8 cellular contexts compared by ENCODE assay signal in genomic region chr5:43008369-43009158, GRCh38. TPM values are rescaled to one million over a fixed set of nuclear protein-coding genes. Genes with fewer than 3 reads are reported as not detected.
DNase-seq lines count a peak whose midpoint lies in the region; ATAC-seq lines count a peak whose summit lies in the region.

No MANE protein-coding gene starts in this region.

- peak overlapping the region; percentile 90 to 99 (median 97) for H3K27ac Mint-ChIP-seq in CD4-positive, alpha-beta memory T cell

- H3K9me3 ChIP-seq in CD4-positive, alpha-beta memory T cell (ENCODE audit: control insufficient read depth in 1 of 2, low read length in 2 of 2): no peaks in the 10 kb centered on the region
- no peaks in the 10 kb centered on the region for H3K9me3 ChIP-seq in endocrine pancreas (ENCODE audit: control insufficient read depth, low read length)

- H3K4me3 Mint-ChIP-seq in CD4-positive, alpha-beta memory T cell: peak overlapping the region; percentile 84 to 94 (median 91)

- H3K4me1 Mint-ChIP-seq in CD4-positive, alpha-beta memory T cell: peaks cover 19 to 48% (median 33%) of the 10 kb centered on the region in 4 donors

- no peaks in the 10 kb centered on the region for H3K36me3 ChIP-seq in CD4-positive, alpha-beta memory T cell (ENCODE audit: insufficient read depth, low read length)
- no peaks in the 10 kb centered on the region for H3K36me3 ChIP-seq in endocrine pancreas (ENCODE audit: control insufficient read depth, insufficient read depth, low read length)

- peaks cover 38% of the 10 kb centered on the region for H3K4me1 ChIP-seq in CD4-positive, alpha-beta memory T cell (ENCODE audit: insufficient read depth, low read length)
- H3K4me1 ChIP-seq in endocrine pancreas (ENCODE audit: control insufficient read depth, insufficient read depth, low read length): no peaks in the 10 kb centered on the region

- intact Hi-C loops in CD4-positive, alpha-beta memory T cell (cut with micrococcal nuclease): loop anchor here (1.0 to 5.0 kb wide), 7 partner anchors 10 to 114 kb away; partner anchors contain the start of genes ANXA2R and ZNF131

- H3K27me3 ChIP-seq in CD4-positive, alpha-beta memory T cell (ENCODE audit: insufficient read depth, low read length): no peaks in the 10 kb centered on the region
- H3K27me3 ChIP-seq in endocrine pancreas (ENCODE audit: control insufficient read depth, insufficient read depth, low read length): peaks cover 24% of the 10 kb centered on the region

- peaks cover 0 to 18% of the 10 kb centered on the region in 2 donors for H3K36me3 Mint-ChIP-seq in CD4-positive, alpha-beta memory T cell

- H3K27me3 Mint-ChIP-seq in CD4-positive, alpha-beta memory T cell: no peaks in the 10 kb centered on the region

- H3K9ac ChIP-seq in endocrine pancreas (ENCODE audit: control insufficient read depth, insufficient read depth, low read length): no peak overlapping the region

- CTCF ChIA-PET in CD4-positive, alpha-beta memory T cell (lab: Charles Lee; ENCODE audit: partially characterized antibody): interaction anchor here (0.5 to 5.3 kb wide), 16 partner anchors 9 to 476 kb away, joined by 3 to 149 read pairs (median 12); partner anchors contain the start of gene ZNF131

- peak; percentile 35 for ATAC-seq in GM19463 (IDR thresholded peaks at IDR 0.05; ENCODE audit: unreplicated experiment)

- H3K4me3 ChIP-seq in CD4-positive, alpha-beta memory T cell (ENCODE audit: low read length in 2 of 2): peak overlapping the region; percentile 66 to 84
- H3K4me3 ChIP-seq in endocrine pancreas (ENCODE audit: control insufficient read depth, insufficient read depth, low read length): peak overlapping the region; percentile 8

- no peaks in the 10 kb centered on the region for H3K9me3 Mint-ChIP-seq in CD4-positive, alpha-beta memory T cell

- POLR2A ChIA-PET in CD4-positive, alpha-beta memory T cell (lab: Charles Lee; ENCODE audit: partially characterized antibody): interaction anchor here (0.7 to 6.5 kb wide), 26 partner anchors 12 to 1138 kb away, joined by 3 to 893 read pairs (median 10); partner anchors contain the start of genes ANXA2R, HMGCS1, NNT and TMEM267

- peak; percentile 89 to 92 (median 90) for DNase-seq in CD4-positive, alpha-beta memory T cell
- DNase-seq in HT-29 (ENCODE audit: low spot score) (peak; percentile 99), middle frontal gyrus (ENCODE audit: extremely low spot score, low spot score) (peak; percentile 27)
- peak; percentile 76 for DNase-seq in NK-92 treated with Interleukin-12 subunit alpha and Interleukin-12 subunit beta, amount 100 ng/mL, for 24 hours (lab: John Stamatoyannopoulos, UW)
- DNase-seq in activated CD8-positive, alpha-beta memory T cell treated with anti-CD3 and anti-CD28 coated beads for 24 hours: peak; percentile 96
- peak; percentile 76 to 85 for DNase-seq in stimulated activated CD8-positive, alpha-beta memory T cell treated with anti-CD3 and anti-CD28 coated beads, Interleukin-2, amount 100 ng/mL, for 48 hours (ENCODE audit: low read depth in 2 of 2)

- H3K27ac ChIP-seq in CD4-positive, alpha-beta memory T cell (ENCODE audit: low read depth, low read length): peak overlapping the region; percentile 85

RNA-seq across cellular contexts. Expression of gene ANXA2R, which starts 31.6 kb away (rescaled TPM):
- total RNA-seq in CD4-positive, alpha-beta memory T cell: 10 to 100 TPM; 43.4 to 47.8 TPM
- polyA plus RNA-seq in CD4-positive, alpha-beta memory T cell: 10 to 100 TPM; 35.8 to 47.0 TPM
- 21.1 and 22.7 TPM in 2 replicates for total RNA-seq in HT-29 (2014; rRNA removed; shearing (Covaris generic))

Comparison
In these comparisons a context has a peak if more than half of its experiments do, and no peak if none do; other contexts are left out.
1. Peak in every context shown above with its lines: DNase-seq, ATAC-seq, H3K4me3 ChIP-seq and H3K27ac ChIP-seq.
2. DNase-seq: peak in every context shown above with its lines; median percentile 99 in HT-29; 96 in activated CD8-positive, alpha-beta memory T cell treated with anti-CD3 and anti-CD28 coated beads for 24 hours; 90 in CD4-positive, alpha-beta memory T cell; 80 in stimulated activated CD8-positive, alpha-beta memory T cell treated with anti-CD3 and anti-CD28 coated beads, Interleukin-2, amount 100 ng/mL, for 48 hours; 76 in NK-92 treated with Interleukin-12 subunit alpha and Interleukin-12 subunit beta, amount 100 ng/mL, for 24 hours; 27 in middle frontal gyrus.